ENCODE assay signal across 30 cellular contexts in genomic region chr1:26970810-26971209, GRCh38. TPM values are rescaled to one million over a fixed set of nuclear protein-coding genes. Genes with fewer than 3 reads are reported as not detected.
DNase-seq lines count a peak whose midpoint lies in the region; ATAC-seq, FAIRE-seq and TF ChIP-seq lines count a peak whose summit lies in the region.
"Had no signal": no experiment of that assay in that cellular context is flagged by ENCODE, and none has a peak within 500 bp of the region (broad histone marks: within the 10 kb centered on the region; RNA-seq: fewer than 3 reads in every experiment).

No MANE protein-coding gene starts in this region.

- peaks cover 16 to 29% of the 10 kb centered on the region in 2 donors for H3K27me3 Mint-ChIP-seq in natural killer cell treated with Interleukin-12 subunit alpha and Interleukin-12 subunit beta and Interleukin-15 and Interleukin-18, amount 100 ng/mL, for 72 hours

- no peak overlapping the region for H3K4me2 ChIP-seq in K562 (ENCODE audit: insufficient read depth, low read length)

- H3K4me3 ChIP-seq in right cardiac atrium (ENCODE audit: low read length) (no peak overlapping the region), heart right ventricle (no peak overlapping the region), K562 (no peak overlapping the region), mucosa of descending colon (no peak overlapping the region)
- H3K4me3 ChIP-seq: ascending aorta, lung, SJSA1, upper lobe of right lung had no signal

- no peaks in the 10 kb centered on the region for H3K36me3 Mint-ChIP-seq in natural killer cell treated with Interleukin-12 subunit alpha and Interleukin-12 subunit beta and Interleukin-15 and Interleukin-18, amount 100 ng/mL, for 72 hours
- H3K36me3 Mint-ChIP-seq: activated naive CD8-positive, alpha-beta T cell had no signal

- TF ChIP-seq POLR2A in K562 (conservative IDR thresholded peaks at IDR 0.05) = no peak

- no peak for TF ChIP-seq CTCF in heart right ventricle (IDR thresholded peaks at IDR 0.05)
- no peak for TF ChIP-seq CTCF in K562 (IDR thresholded peaks at IDR 0.05 in 2 of 3, conservative IDR thresholded peaks at IDR 0.05 in 1 of 3; ENCODE audit: insufficient read depth in 2 of 3, low read depth in 1 of 3, low read length in 3 of 3)
- no peak for TF ChIP-seq CTCF in mucosa of descending colon (IDR thresholded peaks at IDR 0.05)
- TF ChIP-seq CTCF in GM20000 (IDR thresholded peaks at IDR 0.05; ENCODE audit: extremely low read depth, missing control alignments) = no peak

- H3K27ac ChIP-seq in right cardiac atrium (ENCODE audit: low read length) (no peak overlapping the region), heart right ventricle (no peak overlapping the region), K562 (ENCODE audit: extremely low read depth, low read depth, low read length) (no peak overlapping the region)
- H3K27ac ChIP-seq: ascending aorta, C4-2B, epithelial cell of prostate, SJSA1, upper lobe of right lung had no signal

- intact Hi-C loops in right cardiac atrium (cut with DNase I) (no loop called here), heart right ventricle (cut with DNase I) (no loop called here), K562 (cut with micrococcal nuclease) (no loop called here), mucosa of descending colon (cut with DNase I, micrococcal nuclease) (no loop called here)

- no peaks in the 10 kb centered on the region for H3K79me2 ChIP-seq in K562 (ENCODE audit: control insufficient read depth, insufficient read depth, low read length)

- no TSS peak for BruUV-seq in K562 (replicated peaks; lab: Mats Ljungman, UMichigan)

- no peak overlapping the region for H3K4me3 Mint-ChIP-seq in natural killer cell treated with Interleukin-12 subunit alpha and Interleukin-12 subunit beta and Interleukin-15 and Interleukin-18, amount 100 ng/mL, for 72 hours
- H3K4me3 Mint-ChIP-seq: activated naive CD8-positive, alpha-beta T cell had no signal

- no peak overlapping the region for H3K27ac Mint-ChIP-seq in natural killer cell treated with Interleukin-12 subunit alpha and Interleukin-12 subunit beta and Interleukin-15 and Interleukin-18, amount 100 ng/mL, for 72 hours
- H3K27ac Mint-ChIP-seq: activated naive CD8-positive, alpha-beta T cell had no signal

- CTCF ChIA-PET in K562 (lab: Yijun Ruan, JAX; ENCODE audit: low intra/inter-chr PET ratio) = interaction anchor here (0.5 kb wide), 1 partner anchor 10 kb away, joined by 3 read pairs; no protein-coding TSS in a partner anchor

- no peaks in the 10 kb centered on the region for H3K9me3 Mint-ChIP-seq in natural killer cell treated with Interleukin-12 subunit alpha and Interleukin-12 subunit beta and Interleukin-15 and Interleukin-18, amount 100 ng/mL, for 72 hours

- no peaks in the 10 kb centered on the region for H3K4me1 ChIP-seq in right cardiac atrium (ENCODE audit: control insufficient read depth, insufficient read depth, low read length)
- H3K4me1 ChIP-seq in heart right ventricle = no peaks in the 10 kb centered on the region
- H3K4me1 ChIP-seq in K562 (replicated peaks in 1 of 2; ENCODE audit: control insufficient read depth in 2 of 2, insufficient read depth in 2 of 2, low read length in 2 of 2) = peaks cover 4 to 8% of the 10 kb centered on the region in 2 experiments; a peak in 3 of 5 replicates
- no peaks in the 10 kb centered on the region for H3K4me1 ChIP-seq in mucosa of descending colon (ENCODE audit: low read depth)
- H3K4me1 ChIP-seq: ascending aorta, SJSA1, upper lobe of right lung had no signal

- H3K9me3 ChIP-seq in right cardiac atrium (ENCODE audit: control insufficient read depth, low read length) (no peaks in the 10 kb centered on the region), heart right ventricle (no peaks in the 10 kb centered on the region), K562 (replicated peaks; ENCODE audit: control insufficient read depth, insufficient read depth, low read depth, low read length) (no peaks in the 10 kb centered on the region), mucosa of descending colon (no peaks in the 10 kb centered on the region)
- H3K9me3 ChIP-seq: ascending aorta, SJSA1, upper lobe of right lung had no signal

- DNase-seq in right cardiac atrium = peak in 2 of 3 donors; percentile 54 to 59
- DNase-seq in heart right ventricle = no peak
- DNase-seq in K562 (ENCODE audit: extremely low read depth in 1 of 4, low spot score in 3 of 4) = peak in 1 of 4 experiments; percentile 48
- peak in 1 of 3 donors; percentile 68 for DNase-seq in mucosa of descending colon
- DNase-seq in GM20000 (ENCODE audit: low spot score) = no peak
- DNase-seq in natural killer cell treated with Interleukin-12 subunit alpha and Interleukin-12 subunit beta and Interleukin-15 and Interleukin-18, amount 100 ng/mL, for 72 hours (ENCODE audit: low spot score) = no peak
- no peak for DNase-seq in stimulated activated CD4-positive, alpha-beta T cell treated with anti-CD3 and anti-CD28 coated beads, Interleukin-15, amount 100 ng/mL, for 24 hours
- DNase-seq: ACHN; activated CD4-positive, alpha-beta T cell treated with anti-CD3 and anti-CD28 coated beads for 4 hours; central memory CD4-positive, alpha-beta T cell; GDM1; KBM-7; NCI-H146; NCI-H226; retina; stimulated activated CD4-positive, alpha-beta T cell treated with anti-CD3 and anti-CD28 coated beads, Interleukin-12 subunit alpha, Interleukin-12 subunit beta, amount 100 ng/mL, for 4 hours; T-helper 1 cell; upper lobe of right lung had no signal

- no peak for TF ChIP-seq EP300 in K562 (IDR thresholded peaks at IDR 0.05; ENCODE audit: low read length)

- FAIRE-seq in K562 (lab: Jason Lieb, UNC) = peak; percentile 37
- FAIRE-seq: frontal cortex, islet of Langerhans had no signal

- H3K9ac ChIP-seq in K562 (ENCODE audit: insufficient read depth in 1 of 2, low read depth in 2 of 2, low read length in 2 of 2) = peak overlapping the region in 1 of 2 experiments; percentile 22; a peak in 1 of 4 replicates

- POLR2A ChIA-PET in K562 (lab: Yijun Ruan, JAX) = interaction anchor here (1.0 kb wide), 1 partner anchor 20 kb away, joined by 3 read pairs; no protein-coding TSS in a partner anchor

- 49% methylated on average over 7 of the region's 7 CpGs for WGBS in right cardiac atrium
- 56 to 60% methylated on average over 7 of the region's 7 CpGs for WGBS in heart right ventricle, 2 donors
- 6% methylated on average over 7 of the region's 7 CpGs for WGBS in K562 (ENCODE audit: insufficient coverage, low coverage, missing lambda C conversion rate)

- no peaks in the 10 kb centered on the region for H3K9me1 ChIP-seq in K562 (ENCODE audit: control insufficient read depth, insufficient read depth, low read length)

- H3K4me1 Mint-ChIP-seq in natural killer cell treated with Interleukin-12 subunit alpha and Interleukin-12 subunit beta and Interleukin-15 and Interleukin-18, amount 100 ng/mL, for 72 hours (ENCODE audit: low read depth in 2 of 2) = no peaks in the 10 kb centered on the region

- no peak for TF ChIP-seq RAD21 in K562 (CRISPR knock-in tag; conservative IDR thresholded peaks at IDR 0.05 in 1 of 2, IDR thresholded peaks at IDR 0.05 in 1 of 2)

- H4K20me1 ChIP-seq in K562 (replicated peaks; ENCODE audit: control insufficient read depth, insufficient read depth, low read length) = 0 out of 2 replicates have a peak, but pooled peaks cover 4% of the 10 kb centered on the region

- peak; percentile 35 to 45 for ATAC-seq in right cardiac atrium
- no peak for ATAC-seq in heart right ventricle
- ATAC-seq in K562 = peak; percentile 44
- peak; percentile 91 for ATAC-seq in mucosa of descending colon
- no peak for ATAC-seq in HG02623 (IDR thresholded peaks at IDR 0.05; ENCODE audit: unreplicated experiment)
- ATAC-seq in natural killer cell treated with Interleukin-12 subunit alpha and Interleukin-12 subunit beta and Interleukin-15 and Interleukin-18, amount 100 ng/mL, for 72 hours = no peak
- ATAC-seq: HCT116, Panc1, upper lobe of right lung had no signal

- no peaks in the 10 kb centered on the region for H3K27me3 ChIP-seq in right cardiac atrium (ENCODE audit: control insufficient read depth, insufficient read depth)
- peaks cover 0 to 27% (median 9%) of the 10 kb centered on the region in 7 donors for H3K27me3 ChIP-seq in heart right ventricle
- peaks cover 0 to 30% of the 10 kb centered on the region in 2 experiments; a peak in 3 of 5 replicates for H3K27me3 ChIP-seq in K562 (ENCODE audit: control insufficient read depth in 2 of 2, insufficient read depth in 2 of 2, low read length in 2 of 2)
- H3K27me3 ChIP-seq: ascending aorta, SJSA1, upper lobe of right lung had no signal

- in situ Hi-C loops in K562 (cut with MboI) = no loop called here

- no peaks in the 10 kb centered on the region for H3K36me3 ChIP-seq in heart right ventricle
- H3K36me3 ChIP-seq in K562 (ENCODE audit: control insufficient read depth, insufficient read depth, low read length) = no peaks in the 10 kb centered on the region
- H3K36me3 ChIP-seq in mucosa of descending colon (ENCODE audit: low read depth) = no peaks in the 10 kb centered on the region
- H3K36me3 ChIP-seq: ascending aorta, SJSA1, upper lobe of right lung had no signal

- H2AFZ ChIP-seq in K562 (ENCODE audit: low read depth, low read length) = no peak overlapping the region

RNA-seq across cellular contexts. Expression of gene KDF1, which starts 10.5 kb away (rescaled TPM):
- total RNA-seq in right cardiac atrium (1 to 10 TPM in 1 of 4 donors, under 1 TPM in 3; 0.19 to 1.2 (median 0.88) TPM), heart right ventricle (under 1 TPM in 4 of 10 donors, not detected in 6; 0.21 to 0.26 (median 0.24) TPM), K562 (2014; rRNA removed) (0.73 and 2.6 TPM in 2 replicates), K562 (2014; rRNA removed; fragmentation: Illumina TruSeq; extraction: Trizol) (0.62 and 0.73 TPM in 2 replicates), K562 (2015; rRNA removed; fragmentation: Illumina TruSeq; extraction: Trizol) (0.53 and 0.83 TPM in 2 replicates), K562 (2021) (1.9 and 2.4 TPM in 2 replicates), mucosa of descending colon (10 to 100 TPM; 10.1 to 27.0 (median 20.4) TPM)
- polyA plus RNA-seq in right cardiac atrium (0.54 TPM), heart right ventricle (under 1 TPM in 1 of 2 donors, not detected in 1; 0.15 TPM), K562 (2011; rRNA removed) (1.4 and 4.8 TPM in 2 replicates), K562 (2014; fragmentation: Illumina TruSeq; extraction: Trizol) (1.3 and 1.9 TPM in 2 replicates), K562 (2014; fragmentation: Nextera tagmentation; extraction: Ambion mirVana) (under 1 TPM; 0.38 to 0.48 TPM), K562 (2014; rRNA removed) (1.0 and 1.3 TPM in 2 replicates)
- 1.2 and 3.2 TPM in 2 replicates for total RNA-seq in K562 (2011; cell fraction: chromatin; rRNA removed; ENCODE audit: low replicate concordance)
- total RNA-seq in K562 (2011; cell fraction: nucleolus; rRNA removed) = 2.0 and 2.1 TPM in 2 replicates
- total RNA-seq in K562 (2011; cell fraction: nucleoplasm; rRNA removed) = 1.5 and 1.8 TPM in 2 replicates
- 4.7 and 4.9 TPM in 2 replicates for polyA plus RNA-seq in K562 (2011; cell fraction: cytosol; rRNA removed)
- polyA plus RNA-seq in K562 (2011; cell fraction: nucleus; rRNA removed) = 3.2 and 3.7 TPM in 2 replicates
- polyA plus RNA-seq in K562 (2012) = 1.2 and 3.1 TPM in 2 replicates
- 2.2 and 4.5 TPM in 2 replicates for polyA minus RNA-seq in K562 (2011; rRNA and poly(A)+ RNA removed)
- 2.3 and 3.9 TPM in 2 replicates for polyA minus RNA-seq in K562 (2011; cell fraction: cytosol; rRNA and poly(A)+ RNA removed)
- polyA minus RNA-seq in K562 (2011; cell fraction: nucleus; rRNA and poly(A)+ RNA removed) = 0.81 and 1.4 TPM in 2 replicates
- total RNA-seq in natural killer cell treated with Interleukin-12 subunit alpha and Interleukin-12 subunit beta and Interleukin-15 and Interleukin-18, amount 100 ng/mL, for 72 hours = not detected
- total RNA-seq: ascending aorta, frontal cortex, osteoblast, SJSA1 had no signal

RNA-seq across cellular contexts. Expression of gene TRNP1, which starts 22.7 kb away (rescaled TPM):
- 10 to 100 TPM; 45.9 to 52.4 (median 49.1) TPM for total RNA-seq in right cardiac atrium
- 64.6 TPM for polyA plus RNA-seq in right cardiac atrium
- total RNA-seq in heart right ventricle = 10 to 100 TPM; 11.9 to 32.5 (median 22.3) TPM
- polyA plus RNA-seq in heart right ventricle = 10 to 100 TPM; 17.7 to 48.6 TPM
- 0.90 and 1.7 TPM in 2 replicates for total RNA-seq in K562 (2011; cell fraction: chromatin; rRNA removed; ENCODE audit: low replicate concordance)
- 1.3 and 1.8 TPM in 2 replicates for total RNA-seq in K562 (2011; cell fraction: nucleolus; rRNA removed)
- 1.3 TPM in 2 replicates for total RNA-seq in K562 (2011; cell fraction: nucleoplasm; rRNA removed)
- total RNA-seq in K562 (2014; rRNA removed) = 1.1 and 1.2 TPM in 2 replicates
- 0.73 and 0.95 TPM in 2 replicates for total RNA-seq in K562 (2014; rRNA removed; fragmentation: Illumina TruSeq; extraction: Trizol)
- total RNA-seq in K562 (2015; rRNA removed; fragmentation: Illumina TruSeq; extraction: Trizol) = 0.26 and 0.47 TPM in 2 replicates
- 0.95 and 2.3 TPM in 2 replicates for total RNA-seq in K562 (2021)
- 0.98 and 1.9 TPM in 2 replicates for polyA plus RNA-seq in K562 (2011; rRNA removed)
- 1.7 and 2.1 TPM in 2 replicates for polyA plus RNA-seq in K562 (2011; cell fraction: cytosol; rRNA removed)
- polyA plus RNA-seq in K562 (2011; cell fraction: nucleus; rRNA removed) = 1.1 and 1.7 TPM in 2 replicates
- polyA plus RNA-seq in K562 (2012) = 0.29 and 0.94 TPM in 2 replicates
- polyA plus RNA-seq in K562 (2014; fragmentation: Illumina TruSeq; extraction: Trizol) = 0.98 and 1.4 TPM in 2 replicates
- polyA plus RNA-seq in K562 (2014; fragmentation: Nextera tagmentation; extraction: Ambion mirVana) = under 1 TPM; 0.03 to 0.14 TPM
- polyA plus RNA-seq in K562 (2014; rRNA removed) = 0.97 and 1.3 TPM in 2 replicates
- polyA minus RNA-seq in K562 (2011; rRNA and poly(A)+ RNA removed) = 0.32 and 0.90 TPM in 2 replicates
- polyA minus RNA-seq in K562 (2011; cell fraction: cytosol; rRNA and poly(A)+ RNA removed) = 0.38 TPM in 1 of 2 replicates, not detected in the other
- 0.81 and 1.1 TPM in 2 replicates for polyA minus RNA-seq in K562 (2011; cell fraction: nucleus; rRNA and poly(A)+ RNA removed)
- 10 to 100 TPM in 1 of 3 donors, 1 to 10 TPM in 2; 1.0 to 16.8 (median 3.0) TPM for total RNA-seq in mucosa of descending colon
- under 1 TPM; 0.28 to 0.55 TPM for total RNA-seq in natural killer cell treated with Interleukin-12 subunit alpha and Interleukin-12 subunit beta and Interleukin-15 and Interleukin-18, amount 100 ng/mL, for 72 hours

RNA-seq across cellular contexts. Expression of gene TENT5B, which starts 41.8 kb away (rescaled TPM):
- total RNA-seq in right cardiac atrium (10 to 100 TPM; 27.5 to 32.4 (median 30.7) TPM), heart right ventricle (10 to 100 TPM; 10.9 to 49.3 (median 23.9) TPM), K562 (2014; rRNA removed) (1.3 and 2.9 TPM in 2 replicates), K562 (2014; rRNA removed; fragmentation: Illumina TruSeq; extraction: Trizol) (0.25 and 0.29 TPM in 2 replicates), K562 (2015; rRNA removed; fragmentation: Illumina TruSeq; extraction: Trizol) (0.60 and 0.83 TPM in 2 replicates), K562 (2021) (1.6 and 1.7 TPM in 2 replicates), mucosa of descending colon (10 to 100 TPM in 1 of 3 donors, 1 to 10 TPM in 1, under 1 TPM in 1; 0.43 to 29.7 (median 5.7) TPM)
- polyA plus RNA-seq in right cardiac atrium (28.6 TPM), heart right ventricle (10 to 100 TPM; 17.7 to 64.7 TPM), K562 (2011; rRNA removed) (0.39 and 0.61 TPM in 2 replicates), K562 (2014; fragmentation: Illumina TruSeq; extraction: Trizol) (0.48 and 0.54 TPM in 2 replicates), K562 (2014; fragmentation: Nextera tagmentation; extraction: Ambion mirVana) (under 1 TPM in 1 of 2 experiments, not detected in 1; 0.07 TPM), K562 (2014; rRNA removed) (0.93 TPM in 2 replicates)
- total RNA-seq in K562 (2011; cell fraction: chromatin; rRNA removed; ENCODE audit: low replicate concordance) = 0.62 and 1.6 TPM in 2 replicates
- total RNA-seq in K562 (2011; cell fraction: nucleolus; rRNA removed) = 1.7 and 2.0 TPM in 2 replicates
- 1.1 and 1.4 TPM in 2 replicates for total RNA-seq in K562 (2011; cell fraction: nucleoplasm; rRNA removed)
- polyA plus RNA-seq in K562 (2011; cell fraction: cytosol; rRNA removed) = 0.77 and 0.98 TPM in 2 replicates
- 0.44 and 0.67 TPM in 2 replicates for polyA plus RNA-seq in K562 (2011; cell fraction: nucleus; rRNA removed)
- 0.77 and 0.80 TPM in 2 replicates for polyA plus RNA-seq in K562 (2012)
- 0.42 and 0.84 TPM in 2 replicates for polyA minus RNA-seq in K562 (2011; rRNA and poly(A)+ RNA removed)
- 0.48 and 1.1 TPM in 2 replicates for polyA minus RNA-seq in K562 (2011; cell fraction: cytosol; rRNA and poly(A)+ RNA removed)
- 0.81 and 1.2 TPM in 2 replicates for polyA minus RNA-seq in K562 (2011; cell fraction: nucleus; rRNA and poly(A)+ RNA removed)
- total RNA-seq in natural killer cell treated with Interleukin-12 subunit alpha and Interleukin-12 subunit beta and Interleukin-15 and Interleukin-18, amount 100 ng/mL, for 72 hours = not detected
- total RNA-seq: frontal cortex had no signal

RNA-seq across cellular contexts. Expression of gene NUDC, which starts 49.3 kb away (rescaled TPM):
- 10 to 100 TPM; 71.7 to 89.1 (median 76.4) TPM for total RNA-seq in right cardiac atrium
- polyA plus RNA-seq in right cardiac atrium = 83.0 TPM
- 10 to 100 TPM; 48.9 to 84.0 (median 61.4) TPM for total RNA-seq in heart right ventricle
- polyA plus RNA-seq in heart right ventricle = 10 to 100 TPM; 62.8 to 95.9 TPM
- 70.9 and 112 TPM in 2 replicates for total RNA-seq in K562 (2011; cell fraction: chromatin; rRNA removed; ENCODE audit: low replicate concordance)
- total RNA-seq in K562 (2011; cell fraction: nucleolus; rRNA removed) = 73.0 and 85.1 TPM in 2 replicates
- total RNA-seq in K562 (2011; cell fraction: nucleoplasm; rRNA removed) = 71.2 and 76.6 TPM in 2 replicates
- 234 and 265 TPM in 2 replicates for total RNA-seq in K562 (2014; rRNA removed)
- 83.1 and 86.9 TPM in 2 replicates for total RNA-seq in K562 (2014; rRNA removed; fragmentation: Illumina TruSeq; extraction: Trizol)
- 156 and 157 TPM in 2 replicates for total RNA-seq in K562 (2015; rRNA removed; fragmentation: Illumina TruSeq; extraction: Trizol)
- 160 and 170 TPM in 2 replicates for total RNA-seq in K562 (2021)
- polyA plus RNA-seq in K562 (2011; rRNA removed) = 42.5 and 59.7 TPM in 2 replicates
- polyA plus RNA-seq in K562 (2011; cell fraction: cytosol; rRNA removed) = 49.6 and 54.7 TPM in 2 replicates
- polyA plus RNA-seq in K562 (2011; cell fraction: nucleus; rRNA removed) = 56.8 and 59.7 TPM in 2 replicates
- polyA plus RNA-seq in K562 (2012) = 171 and 247 TPM in 2 replicates
- polyA plus RNA-seq in K562 (2014; fragmentation: Illumina TruSeq; extraction: Trizol) = 202 and 219 TPM in 2 replicates
- polyA plus RNA-seq in K562 (2014; fragmentation: Nextera tagmentation; extraction: Ambion mirVana) = 10 to 100 TPM in 1 of 2 experiments, 1 to 10 TPM in 1; 9.8 to 18.1 TPM
- 126 and 149 TPM in 2 replicates for polyA plus RNA-seq in K562 (2014; rRNA removed)
- polyA minus RNA-seq in K562 (2011; rRNA and poly(A)+ RNA removed) = 42.3 and 52.0 TPM in 2 replicates
- 79.7 and 80.2 TPM in 2 replicates for polyA minus RNA-seq in K562 (2011; cell fraction: cytosol; rRNA and poly(A)+ RNA removed)
- 19.4 and 28.9 TPM in 2 replicates for polyA minus RNA-seq in K562 (2011; cell fraction: nucleus; rRNA and poly(A)+ RNA removed)
- 10 to 100 TPM; 36.2 to 83.5 (median 43.1) TPM for total RNA-seq in mucosa of descending colon
- total RNA-seq in natural killer cell treated with Interleukin-12 subunit alpha and Interleukin-12 subunit beta and Interleukin-15 and Interleukin-18, amount 100 ng/mL, for 72 hours = 100 to 1,000 TPM in 1 of 2 donors, 10 to 100 TPM in 1; 78.2 to 136 TPM

RNA-seq across cellular contexts. Expression of gene NR0B2, which starts 57.0 kb away (rescaled TPM):
- 1 to 10 TPM; 4.2 to 9.6 (median 6.4) TPM for total RNA-seq in right cardiac atrium
- 9.6 TPM for polyA plus RNA-seq in right cardiac atrium
- total RNA-seq in heart right ventricle = 10 to 100 TPM in 2 of 10 donors, 1 to 10 TPM in 8; 2.7 to 14.7 (median 7.8) TPM
- polyA plus RNA-seq in heart right ventricle = 1 to 10 TPM; 2.7 to 4.0 TPM
- total RNA-seq in K562 (2011; cell fraction: chromatin; rRNA removed; ENCODE audit: low replicate concordance) = not detected in 2 replicates
- total RNA-seq in K562 (2011; cell fraction: nucleolus; rRNA removed) = not detected in 2 replicates
- total RNA-seq in K562 (2011; cell fraction: nucleoplasm; rRNA removed) = not detected in 2 replicates
- total RNA-seq in K562 (2014; rRNA removed) = not detected in 2 replicates
- not detected in 2 replicates for total RNA-seq in K562 (2014; rRNA removed; fragmentation: Illumina TruSeq; extraction: Trizol)
- total RNA-seq in K562 (2015; rRNA removed; fragmentation: Illumina TruSeq; extraction: Trizol) = not detected in 2 replicates
- not detected in 2 replicates for total RNA-seq in K562 (2021)
- not detected in 2 replicates for polyA plus RNA-seq in K562 (2011; rRNA removed)
- polyA plus RNA-seq in K562 (2011; cell fraction: cytosol; rRNA removed) = 0.06 TPM in 1 of 2 replicates, not detected in the other
- polyA plus RNA-seq in K562 (2011; cell fraction: nucleus; rRNA removed) = not detected in 2 replicates
- 0.08 TPM in 1 of 2 replicates, not detected in the other for polyA plus RNA-seq in K562 (2012)
- not detected in 2 replicates for polyA plus RNA-seq in K562 (2014; fragmentation: Illumina TruSeq; extraction: Trizol)
- not detected for polyA plus RNA-seq in K562 (2014; fragmentation: Nextera tagmentation; extraction: Ambion mirVana)
- not detected in 2 replicates for polyA plus RNA-seq in K562 (2014; rRNA removed)
- polyA minus RNA-seq in K562 (2011; rRNA and poly(A)+ RNA removed) = not detected in 2 replicates
- polyA minus RNA-seq in K562 (2011; cell fraction: cytosol; rRNA and poly(A)+ RNA removed) = not detected in 2 replicates
- polyA minus RNA-seq in K562 (2011; cell fraction: nucleus; rRNA and poly(A)+ RNA removed) = not detected in 2 replicates
- under 1 TPM in 2 of 3 donors, not detected in 1; 0.43 to 0.52 TPM for total RNA-seq in mucosa of descending colon
- not detected for total RNA-seq in natural killer cell treated with Interleukin-12 subunit alpha and Interleukin-12 subunit beta and Interleukin-15 and Interleukin-18, amount 100 ng/mL, for 72 hours
- total RNA-seq: ascending aorta, frontal cortex, osteoblast, SJSA1 had no signal

Comparison
In these comparisons a context has a peak if more than half of its experiments do, and no peak if none do; other contexts are left out.
1. ATAC-seq: peak in right cardiac atrium (2 of 2), K562 (single experiment) and mucosa of descending colon (single experiment); none in heart right ventricle (0 of 8), HG02623 (single experiment) and natural killer cell treated with Interleukin-12 subunit alpha and Interleukin-12 subunit beta and Interleukin-15 and Interleukin-18, amount 100 ng/mL, for 72 hours (0 of 2).
2. DNase-seq: peak in right cardiac atrium (2 of 3); none in heart right ventricle (0 of 2), GM20000 (single experiment), natural killer cell treated with Interleukin-12 subunit alpha and Interleukin-12 subunit beta and Interleukin-15 and Interleukin-18, amount 100 ng/mL, for 72 hours (single experiment) and stimulated activated CD4-positive, alpha-beta T cell treated with anti-CD3 and anti-CD28 coated beads, Interleukin-15, amount 100 ng/mL, for 24 hours (single experiment).